ENCODE assay signal across 14 cellular contexts in genomic region chr7:117979954-117980497, GRCh38.
DNase-seq lines count a peak whose midpoint lies in the region; ATAC-seq and TF ChIP-seq lines count a peak whose summit lies in the region.
"Had no signal": no experiment of that assay in that cellular context is flagged by ENCODE, and none has a peak within 500 bp of the region (broad histone marks: within the 10 kb centered on the region; RNA-seq: fewer than 3 reads in every experiment).

No MANE protein-coding gene starts in this region.

- H3K36me3 Mint-ChIP-seq in activated T-cell treated with anti-CD3 and anti-CD28 coated beads, Interleukin-2, amount 50 U/mL, for 72 hours (ENCODE audit: insufficient read depth in 2 of 2) = no peaks in the 10 kb centered on the region
- H3K36me3 Mint-ChIP-seq: CD4-positive, CD25-positive, alpha-beta regulatory T cell; CD8-positive, alpha-beta memory T cell had no signal

- H3K4me1 ChIP-seq in PC-3 (ENCODE audit: insufficient read depth, low read length) (no peaks in the 10 kb centered on the region), foreskin keratinocyte (peaks cover 12% of the 10 kb centered on the region)
- H3K4me1 ChIP-seq: BE2C had no signal

- no peak overlapping the region for H3K4me3 Mint-ChIP-seq in activated T-cell treated with anti-CD3 and anti-CD28 coated beads, Interleukin-2, amount 50 U/mL, for 72 hours
- H3K4me3 Mint-ChIP-seq: CD4-positive, CD25-positive, alpha-beta regulatory T cell; CD8-positive, alpha-beta memory T cell had no signal

- BruUV-seq in PC-3 (replicated peaks; lab: Mats Ljungman, UMichigan) = no TSS peak

- H3K79me2 ChIP-seq in PC-3 (ENCODE audit: low read length) = no peaks in the 10 kb centered on the region

- no peak overlapping the region for H3K4me2 ChIP-seq in PC-3 (ENCODE audit: low read length)

- H3K27ac Mint-ChIP-seq in activated T-cell treated with anti-CD3 and anti-CD28 coated beads, Interleukin-2, amount 50 U/mL, for 72 hours = no peak overlapping the region
- H3K27ac Mint-ChIP-seq: CD4-positive, CD25-positive, alpha-beta regulatory T cell; CD8-positive, alpha-beta memory T cell had no signal

- no peaks in the 10 kb centered on the region for H4K20me1 ChIP-seq in PC-3 (ENCODE audit: low read length)

- H3K9ac ChIP-seq in PC-3 (ENCODE audit: low read length) = no peak overlapping the region

- H3K27me3 ChIP-seq in PC-3 (ENCODE audit: low read length) (no peaks in the 10 kb centered on the region), foreskin keratinocyte (no peaks in the 10 kb centered on the region)

- H2AFZ ChIP-seq in PC-3 (ENCODE audit: low read length) = no peak overlapping the region

- H3K27ac ChIP-seq in PC-3 (ENCODE audit: low read length) (no peak overlapping the region), epithelial cell of prostate (no peak overlapping the region), foreskin keratinocyte (peak overlapping the region; percentile 71)

- no peak for ATAC-seq in PC-3
- ATAC-seq in foreskin keratinocyte = peak; percentile 97
- ATAC-seq in activated T-cell treated with anti-CD3 and anti-CD28 coated beads, Interleukin-2, amount 50 U/mL, for 72 hours (replicated peaks in 1 of 2) = no peak

- no peaks in the 10 kb centered on the region for H3K27me3 Mint-ChIP-seq in activated T-cell treated with anti-CD3 and anti-CD28 coated beads, Interleukin-2, amount 50 U/mL, for 72 hours (ENCODE audit: low read depth)
- H3K27me3 Mint-ChIP-seq: CD4-positive, CD25-positive, alpha-beta regulatory T cell had no signal

- DNase-seq in PC-3 (peak; percentile 20), epithelial cell of prostate (ENCODE audit: low read depth, low spot score) (peak; percentile 40), foreskin keratinocyte (peak; percentile 50 to 82), renal cortical epithelial cell (ENCODE audit: low read depth) (peak; percentile 44), globus pallidus (ENCODE audit: low spot score) (no peak), cerebellar nuclear complex (lab: John Stamatoyannopoulos, UW) (no peak)
- DNase-seq in activated T-cell treated with anti-CD3 and anti-CD28 coated beads, Interleukin-2, amount 50 U/mL, for 72 hours = no peak
- DNase-seq: BE2C; C1 segment of cervical spinal cord; CD4-positive, CD25-positive, alpha-beta regulatory T cell; CD8-positive, alpha-beta memory T cell; COR-L47; HCEC 1CT; IMR-90 had no signal

- H3K36me3 ChIP-seq in PC-3 (ENCODE audit: low read depth, low read length) = no peaks in the 10 kb centered on the region
- H3K36me3 ChIP-seq: BE2C had no signal

- H3K9me2 ChIP-seq in PC-3 (replicated peaks; ENCODE audit: low read length) = no peaks in the 10 kb centered on the region

- peaks cover 2% of the 10 kb centered on the region in 2 donors for H3K9me3 Mint-ChIP-seq in activated T-cell treated with anti-CD3 and anti-CD28 coated beads, Interleukin-2, amount 50 U/mL, for 72 hours

- no peaks in the 10 kb centered on the region for H3K9me3 ChIP-seq in PC-3 (ENCODE audit: low read length)
- H3K9me3 ChIP-seq: BE2C had no signal

- no peaks in the 10 kb centered on the region for H3K4me1 Mint-ChIP-seq in activated T-cell treated with anti-CD3 and anti-CD28 coated beads, Interleukin-2, amount 50 U/mL, for 72 hours (ENCODE audit: low read depth)
- H3K4me1 Mint-ChIP-seq: CD4-positive, CD25-positive, alpha-beta regulatory T cell; CD8-positive, alpha-beta memory T cell had no signal

- POLR2A ChIA-PET in PC-3 (lab: Charles Lee; ENCODE audit: unreplicated experiment) = no interaction called here

- no peak for TF ChIP-seq CTCF in PC-3 (conservative IDR thresholded peaks at IDR 0.05; ENCODE audit: low read depth, low read length)
- TF ChIP-seq CTCF in foreskin keratinocyte (conservative IDR thresholded peaks at IDR 0.05) = no peak

- no peak overlapping the region for H3K4me3 ChIP-seq in PC-3 (ENCODE audit: low read length)

- CTCF ChIA-PET in PC-3 (lab: Charles Lee) = no interaction called here

- H3F3A ChIP-seq in PC-3 (ENCODE audit: low read length, unreplicated experiment) = no peaks in the 10 kb centered on the region

- intact Hi-C loops in PC-3 (cut with micrococcal nuclease) = no loop called here

Comparison
In these comparisons a context has a peak if more than half of its experiments do, and no peak if none do; other contexts are left out.
1. DNase-seq: peak in PC-3 (single experiment), epithelial cell of prostate (single experiment), foreskin keratinocyte (2 of 2) and renal cortical epithelial cell (single experiment); none in activated T-cell treated with anti-CD3 and anti-CD28 coated beads, Interleukin-2, amount 50 U/mL, for 72 hours (0 of 2), globus pallidus (single experiment) and cerebellar nuclear complex (0 of 2).